In the genomic region with DNA sequence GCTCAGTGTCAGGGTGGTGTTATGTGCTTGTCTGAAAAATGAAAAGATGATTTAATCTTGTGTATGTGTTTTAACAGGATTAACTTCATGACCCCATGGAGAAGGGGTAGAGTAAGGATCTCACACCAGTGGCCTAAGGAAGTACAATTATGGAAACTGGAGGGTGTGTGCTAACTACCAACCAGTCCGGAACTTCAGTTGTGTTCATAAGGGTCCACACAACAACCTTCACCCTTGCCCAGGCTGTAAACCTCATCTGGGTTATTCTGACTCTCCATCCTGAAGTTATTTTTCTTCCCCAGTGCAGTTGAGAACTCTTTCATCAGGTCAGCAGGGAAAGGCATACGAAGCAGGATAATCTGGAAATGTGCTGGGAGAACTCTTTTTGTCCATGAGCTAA, we compare ENCODE assay signal across 20 cellular contexts.
"Had no signal": no experiment of that assay in that cellular context is flagged by ENCODE, and none has a peak within 500 bp of the region (broad histone marks: within the 10 kb centered on the region; RNA-seq: fewer than 3 reads in every experiment).

No MANE protein-coding gene starts in this region.

- DNase-seq: activated CD4-positive, alpha-beta T cell treated with anti-CD3 and anti-CD28 coated beads, Interleukin-2, amount 10 ng/mL, durations not matched to agents 7 days and 5 days; activated CD8-positive, alpha-beta memory T cell treated with anti-CD3 and anti-CD28 coated beads, Interleukin-2, amount 10 ng/mL, durations not matched to agents 7 days and 5 days; activated CD8-positive, alpha-beta T cell treated with anti-CD3 and anti-CD28 coated beads for 36 hours; activated effector memory CD4-positive, alpha-beta T cell treated with anti-CD3 and anti-CD28 coated beads, Interleukin-2, amount 50 U/mL, for 16 hours; activated naive CD4-positive, alpha-beta T cell treated with anti-CD3 and anti-CD28 coated beads, Interleukin-2, amount 50 U/mL, for 16 hours; activated naive CD8-positive, alpha-beta T cell treated with anti-CD3 and anti-CD28 coated beads, Interleukin-2, amount 50 U/mL, for 24 hours; activated T-cell treated with anti-CD3 and anti-CD28 coated beads for 4 hours; foreskin keratinocyte; kidney; left lung; natural killer cell; spleen; stimulated activated CD4-positive, alpha-beta T cell treated with anti-CD3 and anti-CD28 coated beads, Interleukin-4, amount 100 ng/mL, for 24 hours; stimulated activated naive CD4-positive, alpha-beta T cell treated with Interleukin-2 at 50 U/mL for 16 hours; T-helper 2 cell; tibial artery had no signal

- H3K27ac ChIP-seq: foreskin keratinocyte, left lung, prostate gland, tibial artery, VCaP had no signal

- H3K4me1 ChIP-seq: foreskin keratinocyte, prostate gland had no signal

- H3K27me3 ChIP-seq: foreskin keratinocyte, left lung, spleen, tibial artery had no signal

- H3K36me3 ChIP-seq: left lung, prostate gland, spleen, tibial artery had no signal

- ATAC-seq: activated CD4-positive, CD25-positive, alpha-beta regulatory T cell treated with anti-CD3 and anti-CD28 coated beads, Interleukin-2, amount 50 U/mL, for 24 hours; activated CD8-positive, alpha-beta memory T cell treated with anti-CD3 and anti-CD28 coated beads, Interleukin-2, amount 10 ng/mL, durations not matched to agents 7 days and 5 days; activated CD8-positive, alpha-beta T cell treated with anti-CD3 and anti-CD28 coated beads for 36 hours; activated naive CD8-positive, alpha-beta T cell treated with anti-CD3 and anti-CD28 coated beads, Interleukin-2, amount 50 U/mL, for 24 hours; foreskin keratinocyte; left lung; natural killer cell had no signal

- H3K4me3 ChIP-seq: left lung, lung, prostate gland, spleen, tibial artery had no signal

- H3K9me3 ChIP-seq: left lung, prostate gland, spleen, tibial artery had no signal
